Comparison of ENCODE assay signal across 9 cellular contexts in the genomic region with DNA sequence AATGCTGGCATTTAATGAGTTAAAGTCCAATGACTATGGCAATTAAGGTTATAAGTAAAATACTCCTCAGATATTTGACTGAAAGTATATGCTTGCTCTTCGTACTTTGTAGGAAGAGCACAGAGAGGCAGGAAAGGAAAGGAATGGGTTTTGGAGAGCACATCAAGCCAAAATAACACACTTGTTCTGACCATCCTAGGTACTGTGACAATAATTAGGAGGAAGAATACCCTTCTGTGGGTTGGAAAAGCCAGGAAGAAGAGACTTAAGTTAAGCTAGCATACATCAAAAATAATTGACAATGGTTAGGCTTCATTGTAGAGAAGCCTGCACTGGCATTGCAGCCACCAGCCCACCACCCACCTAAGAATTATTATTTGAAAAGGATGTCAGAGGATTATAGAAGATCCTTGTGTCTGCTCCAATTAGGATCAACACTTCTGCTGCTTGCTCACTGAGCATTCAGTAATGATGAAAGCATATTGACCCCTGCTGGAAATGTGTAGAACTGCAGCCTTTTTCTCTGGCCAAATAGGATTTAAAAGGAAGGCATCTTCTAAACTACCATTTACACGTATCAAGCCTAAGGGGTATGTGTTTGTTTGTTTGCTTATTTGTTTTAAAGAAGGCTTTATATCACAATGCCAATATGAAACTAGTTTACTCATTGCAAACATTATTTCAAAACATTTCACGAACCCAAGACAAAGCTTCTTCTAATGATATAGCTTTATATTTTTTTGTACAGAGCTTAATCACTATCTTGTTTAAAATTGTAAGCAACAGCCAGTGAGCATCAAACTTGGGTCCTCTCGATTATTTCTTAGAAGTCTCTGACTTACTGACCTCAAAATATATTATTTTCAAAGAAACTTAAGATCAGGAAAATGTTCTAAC.
DNase-seq lines count a peak whose midpoint lies in the region; ATAC-seq, FAIRE-seq and TF ChIP-seq lines count a peak whose summit lies in the region.
"Had no signal": no experiment of that assay in that cellular context is flagged by ENCODE, and none has a peak within 500 bp of the region (broad histone marks: within the 10 kb centered on the region; RNA-seq: fewer than 3 reads in every experiment).

No MANE protein-coding gene starts in this region.

- no peak overlapping the region for H3K9ac ChIP-seq in GM12878 (ENCODE audit: control insufficient read depth, insufficient read depth, low read length)
- H3K9ac ChIP-seq: BLaER1 treated with 17β-estradiol and CSF1 and Interleukin-3, amounts not matched to agents 10 nM and 100 nM had no signal

- H3K36me3 ChIP-seq in SJCRH30 (no peaks in the 10 kb centered on the region), GM12878 (ENCODE audit: control insufficient read depth in 2 of 2, insufficient read depth in 2 of 2, low read length in 1 of 2) (no peaks in the 10 kb centered on the region), iPS DF 6.9 (ENCODE audit: control insufficient read depth, insufficient read depth, low read length) (no peaks in the 10 kb centered on the region), spleen (no peaks in the 10 kb centered on the region)
- H3K36me3 ChIP-seq: BLaER1 treated with 17β-estradiol and CSF1 and Interleukin-3, amounts not matched to agents 10 nM and 100 nM had no signal

- H3K79me2 ChIP-seq in GM12878 (ENCODE audit: control insufficient read depth, insufficient read depth, low read length): no peaks in the 10 kb centered on the region

- H3K27me3 ChIP-seq in SJCRH30 (no peaks in the 10 kb centered on the region), GM12878 (replicated peaks in 1 of 2; ENCODE audit: control insufficient read depth in 2 of 2, insufficient read depth in 2 of 2, low read length in 1 of 2) (no peaks in the 10 kb centered on the region), iPS DF 6.9 (ENCODE audit: control insufficient read depth, insufficient read depth, low read length) (no peaks in the 10 kb centered on the region), spleen (replicated peaks in 1 of 7) (no peaks in the 10 kb centered on the region)
- H3K27me3 ChIP-seq: BLaER1 treated with 17β-estradiol and CSF1 and Interleukin-3, amounts not matched to agents 10 nM and 100 nM had no signal

- H3K4me1 ChIP-seq in SJCRH30 (no peaks in the 10 kb centered on the region), GM12878 (ENCODE audit: control insufficient read depth, insufficient read depth, low read length) (no peaks in the 10 kb centered on the region), iPS DF 6.9 (ENCODE audit: control insufficient read depth, insufficient read depth, low read length) (no peaks in the 10 kb centered on the region), spleen (no peaks in the 10 kb centered on the region)

- POLR2A ChIA-PET in GM12878 (lab: Charles Lee): interaction anchor here (0.7 kb wide), 1 partner anchor 131 kb away, joined by 3 read pairs; no protein-coding TSS in a partner anchor

- H2AFZ ChIP-seq in GM12878 (ENCODE audit: control insufficient read depth, low read depth, low read length): peak overlapping the region; percentile 31; the same call in 1 of the 2 replicates

- no peak for FAIRE-seq in GM12878 (lab: Jason Lieb, UNC)

- 48% methylated on average over 4 of the region's 4 CpGs for WGBS in GM12878 (ENCODE audit: insufficient coverage, insufficient replicate concordance, low lambda C conversion rate, missing lambda C conversion rate)
- WGBS in iPS DF 6.9 (ENCODE audit: insufficient coverage, insufficient read length): no CpG with 5 or more reads among the region's 4 CpGs
- 31 to 38% (median 34%) methylated on average over 4 of the region's 4 CpGs for WGBS in spleen, 5 donors

- no peak for TF ChIP-seq EP300 in GM12878 (IDR thresholded peaks at IDR 0.05; ENCODE audit: borderline replicate concordance in 1 of 2, control insufficient read depth in 1 of 2, low read depth in 2 of 2, low read length in 2 of 2)

- in situ Hi-C loops in GM12878 (cut with MboI): loop anchor here (5.0 to 10.0 kb wide), 2 partner anchors 366 to 798 kb away; a partner anchor contains a TSS

- DNase-seq in activated CD4-positive, CD25-positive, alpha-beta regulatory T cell treated with anti-CD3 and anti-CD28 coated beads, Interleukin-2, amount 50 U/mL, for 16 hours (ENCODE audit: low read depth, low spot score): peak; percentile 2
- no peak for DNase-seq in activated CD4-positive, CD25-positive, alpha-beta regulatory T cell treated with anti-CD3 and anti-CD28 coated beads, Interleukin-2, amount 50 U/mL, for 72 hours
- DNase-seq in NB4 (ENCODE audit: low read depth) (peak; percentile 73), SJCRH30 (peak; percentile 46 to 82), GM12878 (ENCODE audit: low read depth, low spot score) (peak; percentile 72), iPS DF 6.9 (ENCODE audit: low read depth, low spot score) (peak; percentile 41), spleen (no peak)

- H3K9me3 ChIP-seq in SJCRH30 (replicated peaks): no peaks in the 10 kb centered on the region
- H3K9me3 ChIP-seq in GM12878 (replicated peaks; ENCODE audit: control insufficient read depth, insufficient read depth, low read length): peaks cover 20% of the 10 kb centered on the region
- H3K9me3 ChIP-seq in iPS DF 6.9 (ENCODE audit: control insufficient read depth, insufficient read depth, low read length): no peaks in the 10 kb centered on the region
- peaks cover 0 to 5% (median 0%) of the 10 kb centered on the region in 8 donors for H3K9me3 ChIP-seq in spleen

- no peaks in the 10 kb centered on the region for H4K20me1 ChIP-seq in GM12878 (ENCODE audit: control insufficient read depth, insufficient read depth)
- H4K20me1 ChIP-seq: BLaER1 treated with 17β-estradiol and CSF1 and Interleukin-3, amounts not matched to agents 10 nM and 100 nM had no signal

- ATAC-seq in HG02588 (IDR thresholded peaks at IDR 0.05; ENCODE audit: unreplicated experiment): peak; percentile 88
- ATAC-seq in GM12878: peak; percentile 94

- H3K27ac ChIP-seq in SJCRH30 (no peak overlapping the region), GM12878 (ENCODE audit: control insufficient read depth, insufficient read depth) (no peak overlapping the region), iPS DF 6.9 (ENCODE audit: low read length) (no peak overlapping the region), spleen (no peak overlapping the region)
- H3K27ac ChIP-seq: BLaER1 treated with 17β-estradiol and CSF1 and Interleukin-3, amounts not matched to agents 10 nM and 100 nM had no signal

- CTCF ChIA-PET in GM12878 (lab: Yijun Ruan, JAX): interaction anchor here (0.6 to 4.5 kb wide), 45 partner anchors 8 to 795 kb away, joined by 3 to 48 read pairs (median 4); no protein-coding TSS in a partner anchor

- BruUV-seq in GM12878 (replicated peaks; lab: Mats Ljungman, UMichigan): no TSS peak

- intact Hi-C loops in GM12878 (cut with micrococcal nuclease; ENCODE audit: unreplicated experiment): loop anchor here (1.0 to 5.0 kb wide), 7 partner anchors 163 to 845 kb away; no protein-coding TSS in a partner anchor
- intact Hi-C loops in spleen (cut with DNase I; ENCODE audit: low total_unique reads): no loop called here

- peak; percentile 100 for TF ChIP-seq RAD21 in GM12878 (IDR thresholded peaks at IDR 0.05; ENCODE audit: insufficient read depth, low read depth, low read length)

- SMC1A ChIA-PET in GM12878 (lab: Charles Lee; ENCODE audit: uncharacterized antibody, unreplicated experiment): interaction anchor here (0.8 to 4.7 kb wide), 27 partner anchors 10 to 796 kb away, joined by 3 to 35 read pairs (median 4); no protein-coding TSS in a partner anchor

- no peak overlapping the region for H3K4me3 ChIP-seq in NB4 (ENCODE audit: low read depth, low read length)
- H3K4me3 ChIP-seq in SJCRH30: no peak overlapping the region
- H3K4me3 ChIP-seq in GM12878: no peak overlapping the region
- H3K4me3 ChIP-seq in iPS DF 6.9 (ENCODE audit: low read length): no peak overlapping the region
- no peak overlapping the region for H3K4me3 ChIP-seq in spleen
- H3K4me3 ChIP-seq: BLaER1 treated with 17β-estradiol and CSF1 and Interleukin-3, amounts not matched to agents 10 nM and 100 nM had no signal

- no peak for TF ChIP-seq POLR2A in NB4 (IDR thresholded peaks at IDR 0.05; ENCODE audit: extremely low read depth, insufficient read length)
- TF ChIP-seq POLR2A in GM12878 (IDR thresholded peaks at IDR 0.05; ENCODE audit: low read depth, low read length): no peak
- TF ChIP-seq POLR2A in spleen (IDR thresholded peaks at IDR 0.05): no peak

- H3K4me2 ChIP-seq in GM12878 (ENCODE audit: control insufficient read depth, insufficient read depth): no peak overlapping the region
- H3K4me2 ChIP-seq: BLaER1 treated with 17β-estradiol and CSF1 and Interleukin-3, amounts not matched to agents 10 nM and 100 nM had no signal

- TF ChIP-seq CTCF in NB4 (IDR thresholded peaks at IDR 0.05; ENCODE audit: low read depth, low read length): peak; percentile 83
- peak; percentile 74 to 96 (median 90); a peak in 5 of 6 replicates for TF ChIP-seq CTCF in GM12878 (IDR thresholded peaks at IDR 0.05 in 2 of 3, conservative IDR thresholded peaks at IDR 0.05 in 1 of 3; ENCODE audit: control insufficient read depth in 2 of 3, extremely low read depth in 1 of 3, insufficient read depth in 1 of 3, low read depth in 3 of 3, low read length in 3 of 3)
- TF ChIP-seq CTCF in spleen (IDR thresholded peaks at IDR 0.05 in 8 of 11, conservative IDR thresholded peaks at IDR 0.05 in 3 of 11): peak; percentile 51 to 87 (median 79)

- RAD21 ChIA-PET in GM12878 (lab: Charles Lee; ENCODE audit: unreplicated experiment): interaction anchor here (0.6 to 3.5 kb wide), 26 partner anchors 10 to 796 kb away, joined by 3 to 19 read pairs (median 3); no protein-coding TSS in a partner anchor

TF ChIP-seq in GM12878, 131 proteins besides CTCF, POLR2A, EP300 and RAD21:
- no peak for TF ChIP-seq ZNF217 (IDR thresholded peaks at IDR 0.05)
- peak; percentile 41; the same call in 1 of the 2 replicates for TF ChIP-seq YY1 (IDR thresholded peaks at IDR 0.05; ENCODE audit: low read depth, low read length)
- TF ChIP-seq FOXM1 (IDR thresholded peaks at IDR 0.05; ENCODE audit: low read depth, low read length): peak; percentile 44; the same call in 1 of the 2 replicates
- TF ChIP-seq SPI1 (IDR thresholded peaks at IDR 0.05; ENCODE audit: borderline replicate concordance, insufficient read depth, low read depth, low read length): no peak
- peak; percentile 97 for TF ChIP-seq SMC3 (IDR thresholded peaks at IDR 0.05; ENCODE audit: borderline replicate concordance, low read length)
- TF ChIP-seq MEF2A (IDR thresholded peaks at IDR 0.05; ENCODE audit: insufficient read depth, low read depth, low read length): 0 out of 2 replicates have a peak, but pooled peaks have one; percentile 23

Comparison
In these comparisons a context has a peak if more than half of its experiments do, and no peak if none do; other contexts are left out.
1. DNase-seq: peak in activated CD4-positive, CD25-positive, alpha-beta regulatory T cell treated with anti-CD3 and anti-CD28 coated beads, Interleukin-2, amount 50 U/mL, for 16 hours (single experiment), NB4 (single experiment), SJCRH30 (2 of 2), GM12878 (single experiment) and iPS DF 6.9 (single experiment); none in activated CD4-positive, CD25-positive, alpha-beta regulatory T cell treated with anti-CD3 and anti-CD28 coated beads, Interleukin-2, amount 50 U/mL, for 72 hours (single experiment) and spleen (single experiment).
2. Peak in every context shown above with its lines, with median percentiles within 50 percentile points of each other: CTCF ChIP-seq.